In the genomic region with DNA sequence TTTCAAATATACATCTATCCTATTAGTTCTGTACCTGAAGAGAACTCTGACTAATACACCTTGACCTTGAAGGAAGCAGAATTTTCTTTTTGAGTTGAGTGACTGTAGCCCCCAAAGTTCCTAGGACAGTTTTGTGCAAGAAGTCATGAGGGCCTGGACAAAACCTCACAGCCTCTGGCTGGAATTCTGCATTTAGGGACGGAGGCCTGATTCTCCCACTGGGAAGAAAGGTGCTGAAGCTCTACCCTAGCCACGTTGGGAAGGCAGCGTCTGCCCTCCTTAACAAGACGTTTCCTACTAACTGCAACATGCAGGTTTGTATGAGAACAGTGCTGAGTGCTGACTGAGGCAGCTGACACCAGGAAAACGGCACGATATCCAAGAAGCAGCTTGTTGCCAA, we compare ENCODE assay signal across 24 cellular contexts.
DNase-seq lines count a peak whose midpoint lies in the region; ATAC-seq, FAIRE-seq and TF ChIP-seq lines count a peak whose summit lies in the region.
"Had no signal": no experiment of that assay in that cellular context is flagged by ENCODE, and none has a peak within 500 bp of the region (broad histone marks: within the 10 kb centered on the region; RNA-seq: fewer than 3 reads in every experiment).

No MANE protein-coding gene starts in this region.

- no peaks in the 10 kb centered on the region for H3K79me1 ChIP-seq in H1 (ENCODE audit: low read depth, low read length)

- no peak overlapping the region for H3K4ac ChIP-seq in H1 (replicated peaks; ENCODE audit: insufficient read length, low read depth, low read length)

- no peak overlapping the region for H3K23ac ChIP-seq in H1 (ENCODE audit: insufficient read length)

- no peak overlapping the region for H2BK120ac ChIP-seq in H1 (replicated peaks; ENCODE audit: low read depth, low read length)

- H2BK5ac ChIP-seq in H1 (ENCODE audit: low read depth, low read length), result no peak overlapping the region

- H2AFZ ChIP-seq in H1 (ENCODE audit: low read length), result 0 out of 2 replicates have a peak overlapping the region, but pooled peaks have one; percentile 83
- H2AFZ ChIP-seq: GM23338 had no signal

- no peak for TF ChIP-seq RAD21 in H1 (IDR thresholded peaks at IDR 0.05 in 1 of 2, conservative IDR thresholded peaks at IDR 0.05 in 1 of 2; ENCODE audit: low read depth in 2 of 2, low read length in 2 of 2)

- H3K36me3 ChIP-seq in right atrium auricular region (no peaks in the 10 kb centered on the region), left ventricle myocardium inferior (no peaks in the 10 kb centered on the region), H1 (ENCODE audit: control insufficient read depth in 2 of 4, insufficient read depth in 4 of 4, low read length in 3 of 4) (no peaks in the 10 kb centered on the region), gastrocnemius medialis (no peaks in the 10 kb centered on the region), lower lobe of right lung (no peaks in the 10 kb centered on the region)
- H3K36me3 ChIP-seq: BE2C; BLaER1 treated with 17β-estradiol and CSF1 and Interleukin-3, amounts not matched to agents 10 nM and 100 nM; HAP-1 had no signal

- TF ChIP-seq CTCF in right atrium auricular region (IDR thresholded peaks at IDR 0.05) (no peak), left ventricle myocardium inferior (IDR thresholded peaks at IDR 0.05; ENCODE audit: borderline replicate concordance) (no peak), H1 (IDR thresholded peaks at IDR 0.05; ENCODE audit: control extremely low read depth in 1 of 3, insufficient read depth in 1 of 3, low read depth in 1 of 3, low read length in 3 of 3) (no peak), gastrocnemius medialis (IDR thresholded peaks at IDR 0.05 in 4 of 5, conservative IDR thresholded peaks at IDR 0.05 in 1 of 5) (no peak), lower lobe of right lung (IDR thresholded peaks at IDR 0.05) (no peak)

- H4K8ac ChIP-seq in H1 (ENCODE audit: extremely low read depth, insufficient read depth, low read length), result no peak overlapping the region

- H3K9ac ChIP-seq in H1 (replicated peaks in 1 of 4; ENCODE audit: extremely low read depth in 1 of 4, low read depth in 3 of 4, low read length in 3 of 4), result no peak overlapping the region
- H3K9ac ChIP-seq: BLaER1 treated with 17β-estradiol and CSF1 and Interleukin-3, amounts not matched to agents 10 nM and 100 nM had no signal

- no peaks in the 10 kb centered on the region for H3K36me3 Mint-ChIP-seq in activated CD4-positive, alpha-beta T cell treated with anti-CD3 and anti-CD28 coated beads, Interleukin-2, amount 10 ng/mL, durations not matched to agents 24 days and 14 days (ENCODE audit: low read depth)
- H3K36me3 Mint-ChIP-seq: CD14-positive monocyte; CD8-positive, alpha-beta memory T cell had no signal

- peaks cover 0 to 5% of the 10 kb centered on the region in 2 donors for H3K9me3 ChIP-seq in right atrium auricular region
- H3K9me3 ChIP-seq in left ventricle myocardium inferior (replicated peaks), result peaks cover 9% of the 10 kb centered on the region
- H3K9me3 ChIP-seq in H1 (ENCODE audit: insufficient read depth in 2 of 2, low read depth in 1 of 2, low read length in 1 of 2), result no peaks in the 10 kb centered on the region
- no peaks in the 10 kb centered on the region for H3K9me3 ChIP-seq in gastrocnemius medialis
- H3K9me3 ChIP-seq in lower lobe of right lung, result no peaks in the 10 kb centered on the region
- H3K9me3 ChIP-seq: BE2C had no signal

- CTCF ChIA-PET in H1 (lab: Charles Lee; ENCODE audit: partially characterized antibody), result no interaction called here

- no peak overlapping the region for H3K27ac Mint-ChIP-seq in activated CD4-positive, alpha-beta T cell treated with anti-CD3 and anti-CD28 coated beads, Interleukin-2, amount 10 ng/mL, durations not matched to agents 24 days and 14 days
- H3K27ac Mint-ChIP-seq: CD4-positive, alpha-beta T cell; CD8-positive, alpha-beta memory T cell; GM23338 had no signal

- H3K56ac ChIP-seq in H1 (replicated peaks; ENCODE audit: insufficient read length, low read depth, low read length), result no peak overlapping the region

- POLR2A ChIA-PET in H1 (lab: Charles Lee; ENCODE audit: partially characterized antibody), result no interaction called here

- H2AK5ac ChIP-seq in H1 (ENCODE audit: low read depth, low read length), result no peak overlapping the region

- no peak overlapping the region for H4K91ac ChIP-seq in H1 (replicated peaks; ENCODE audit: insufficient read length, low read length)

- no peak overlapping the region for H3K4me3 Mint-ChIP-seq in activated CD4-positive, alpha-beta T cell treated with anti-CD3 and anti-CD28 coated beads, Interleukin-2, amount 10 ng/mL, durations not matched to agents 24 days and 14 days
- H3K4me3 Mint-ChIP-seq: CD14-positive monocyte; CD4-positive, alpha-beta T cell; CD8-positive, alpha-beta memory T cell; GM23338 had no signal

- H4K5ac ChIP-seq in H1 (ENCODE audit: insufficient read length, low read depth, low read length), result no peak overlapping the region

- intact Hi-C loops in left ventricle myocardium inferior (cut with micrococcal nuclease), result no loop called here
- intact Hi-C loops in gastrocnemius medialis (cut with DNase I; ENCODE audit: low total_unique reads), result no loop called here
- intact Hi-C loops in lower lobe of right lung (cut with DNase I), result no loop called here
- intact Hi-C loops in activated CD4-positive, alpha-beta T cell treated with anti-CD3 and anti-CD28 coated beads, Interleukin-2, amount 10 ng/mL, durations not matched to agents 24 days and 14 days (cut with micrococcal nuclease), result no loop called here

- no peaks in the 10 kb centered on the region for H4K20me1 ChIP-seq in H1 (replicated peaks in 1 of 2; ENCODE audit: control insufficient read depth in 1 of 2, insufficient read depth in 2 of 2, low read length in 2 of 2)
- H4K20me1 ChIP-seq: BLaER1 treated with 17β-estradiol and CSF1 and Interleukin-3, amounts not matched to agents 10 nM and 100 nM had no signal

- H3K23me2 ChIP-seq in H1 (ENCODE audit: low read depth, low read length), result no peaks in the 10 kb centered on the region

- H3K27me3 ChIP-seq in right atrium auricular region (no peaks in the 10 kb centered on the region), left ventricle myocardium inferior (ENCODE audit: low read depth) (no peaks in the 10 kb centered on the region), H1 (replicated peaks in 1 of 4; ENCODE audit: control insufficient read depth in 3 of 4, extremely low read depth in 1 of 4, insufficient read depth in 3 of 4, low read length in 3 of 4) (no peaks in the 10 kb centered on the region; a peak in 1 of 7 replicates), gastrocnemius medialis (no peaks in the 10 kb centered on the region), lower lobe of right lung (ENCODE audit: low read depth) (no peaks in the 10 kb centered on the region)
- H3K27me3 ChIP-seq: BE2C; BLaER1 treated with 17β-estradiol and CSF1 and Interleukin-3, amounts not matched to agents 10 nM and 100 nM had no signal

- H3K18ac ChIP-seq in H1 (ENCODE audit: extremely low read depth, low read length), result no peak overlapping the region

- H3K4me3 ChIP-seq in right atrium auricular region (no peak overlapping the region), left ventricle myocardium inferior (no peak overlapping the region), H1 (ENCODE audit: extremely low read depth in 1 of 4, insufficient read depth in 2 of 4, low read depth in 3 of 4, low read length in 4 of 4) (no peak overlapping the region), gastrocnemius medialis (no peak overlapping the region), lower lobe of right lung (no peak overlapping the region)
- H3K4me3 ChIP-seq: A549; BLaER1 treated with 17β-estradiol and CSF1 and Interleukin-3, amounts not matched to agents 10 nM and 100 nM; GM23338; HAP-1 had no signal

- H3K27ac ChIP-seq in right atrium auricular region (no peak overlapping the region), left ventricle myocardium inferior (replicated peaks) (no peak overlapping the region), H1 (ENCODE audit: low read depth, low read length) (no peak overlapping the region), gastrocnemius medialis (peak overlapping the region in 3 of 4 donors; percentile 7 to 39 (median 35)), lower lobe of right lung (no peak overlapping the region)
- H3K27ac ChIP-seq: BLaER1 treated with 17β-estradiol and CSF1 and Interleukin-3, amounts not matched to agents 10 nM and 100 nM had no signal

- ATAC-seq in gastrocnemius medialis (no peak), HG02938 (IDR thresholded peaks at IDR 0.05; ENCODE audit: unreplicated experiment) (no peak), lower lobe of right lung (no peak)
- ATAC-seq: A549, GM23338 had no signal

- H2BK20ac ChIP-seq in H1 (ENCODE audit: low read length), result 0 out of 2 replicates have a peak overlapping the region, but pooled peaks have one; percentile 21

- no peak overlapping the region for H3K14ac ChIP-seq in H1 (ENCODE audit: insufficient read length)

- peaks cover 0 to 16% of the 10 kb centered on the region in 2 donors for H3K4me1 ChIP-seq in right atrium auricular region
- peaks cover 22% of the 10 kb centered on the region for H3K4me1 ChIP-seq in left ventricle myocardium inferior
- peaks cover 0 to 6% (median 0%) of the 10 kb centered on the region in 4 experiments; a peak in 2 of 7 replicates for H3K4me1 ChIP-seq in H1 (replicated peaks in 1 of 4; ENCODE audit: control insufficient read depth in 3 of 4, insufficient read depth in 4 of 4, low read length in 3 of 4)
- H3K4me1 ChIP-seq in gastrocnemius medialis, result peaks cover 22 to 23% of the 10 kb centered on the region in 2 donors
- H3K4me1 ChIP-seq in lower lobe of right lung, result peaks cover 28% of the 10 kb centered on the region
- H3K4me1 ChIP-seq: BE2C, HAP-1 had no signal

- H3K27me3 Mint-ChIP-seq in activated CD4-positive, alpha-beta T cell treated with anti-CD3 and anti-CD28 coated beads, Interleukin-2, amount 10 ng/mL, durations not matched to agents 24 days and 14 days, result no peaks in the 10 kb centered on the region
- H3K27me3 Mint-ChIP-seq: CD4-positive, alpha-beta T cell had no signal

- no peak overlapping the region for H2BK12ac ChIP-seq in H1 (ENCODE audit: low read depth, low read length)

- WGBS in H1 (ENCODE audit: extremely low coverage in 1 of 2, insufficient coverage in 1 of 2, insufficient read length in 1 of 2, insufficient replicate concordance in 2 of 2, low coverage in 1 of 2, low lambda C conversion rate in 2 of 2, missing lambda C conversion rate in 1 of 2), 2 experiments, result 82% methylated on average over 6 of the region's 6 CpGs; no CpG with 5 or more reads in 1 of the 2 experiments

- in situ Hi-C loops in gastrocnemius medialis (cut with MboI; ENCODE audit: low sequenced_read_pairs in 4 of 4), result loop anchor here in 1 of 4 donors (10.0 kb wide), 1 partner anchor 66 kb away; no protein-coding TSS in a partner anchor

- TF ChIP-seq EP300 in H1 (IDR thresholded peaks at IDR 0.05; ENCODE audit: borderline replicate concordance in 1 of 2, low read depth in 2 of 2, low read length in 2 of 2), result no peak

- H3K4me1 Mint-ChIP-seq in activated CD4-positive, alpha-beta T cell treated with anti-CD3 and anti-CD28 coated beads, Interleukin-2, amount 10 ng/mL, durations not matched to agents 24 days and 14 days, result peaks cover 24% of the 10 kb centered on the region

- no peaks in the 10 kb centered on the region for H3K79me2 ChIP-seq in H1 (ENCODE audit: control insufficient read depth in 1 of 2, insufficient read depth in 2 of 2, low read length in 2 of 2)

- FAIRE-seq in H1 (lab: Jason Lieb, UNC), result no peak
- FAIRE-seq: A549, GM12891, GM18507, H54 had no signal

- DNase-seq in right atrium auricular region (ENCODE audit: low spot score) (peak; percentile 55), left ventricle myocardium inferior (no peak), H1 (ENCODE audit: low read depth in 1 of 2, low spot score in 2 of 2) (no peak), gastrocnemius medialis (no peak), lower lobe of right lung (no peak)
- no peak for DNase-seq in activated CD4-positive, alpha-beta T cell treated with anti-CD3 and anti-CD28 coated beads, Interleukin-2, amount 10 ng/mL, durations not matched to agents 24 days and 14 days
- DNase-seq: 8988T; ACHN; AML-193; BE2C; CD4-positive, alpha-beta T cell; CD8-positive, alpha-beta memory T cell; DMS53; DMS79 treated with DMSO at 0.1 percent for 48 hours; GF-D8 had no signal

- no peak overlapping the region for H3K4me2 ChIP-seq in H1 (ENCODE audit: insufficient read depth in 1 of 2, low read depth in 2 of 2, low read length in 2 of 2)
- H3K4me2 ChIP-seq: A549; BLaER1 treated with 17β-estradiol and CSF1 and Interleukin-3, amounts not matched to agents 10 nM and 100 nM; GM23338 had no signal

- TF ChIP-seq POLR2A in H1 (IDR thresholded peaks at IDR 0.05; ENCODE audit: control extremely low read depth in 1 of 2, low read depth in 2 of 2, low read length in 2 of 2) (no peak), gastrocnemius medialis (IDR thresholded peaks at IDR 0.05) (no peak)

- no peak overlapping the region for H2BK15ac ChIP-seq in H1 (ENCODE audit: low read length)

- peaks cover 12% of the 10 kb centered on the region for H3K9me3 Mint-ChIP-seq in activated CD4-positive, alpha-beta T cell treated with anti-CD3 and anti-CD28 coated beads, Interleukin-2, amount 10 ng/mL, durations not matched to agents 24 days and 14 days
- H3K9me3 Mint-ChIP-seq: CD4-positive, alpha-beta T cell; GM23338 had no signal

Comparison
In these comparisons a context has a peak if more than half of its experiments do, and no peak if none do; other contexts are left out.
1. H3K27ac ChIP-seq: peak in gastrocnemius medialis (3 of 4); none in right atrium auricular region (0 of 2), left ventricle myocardium inferior (single experiment), H1 (single experiment) and lower lobe of right lung (single experiment).